28 cellular contexts compared by ENCODE assay signal in genomic region chr22:49956418-49956770, GRCh38. TPM values are rescaled to one million over a fixed set of nuclear protein-coding genes. Genes with fewer than 3 reads are reported as not detected.
DNase-seq lines count a peak whose midpoint lies in the region; ATAC-seq and TF ChIP-seq lines count a peak whose summit lies in the region.
"Had no signal": no experiment of that assay in that cellular context is flagged by ENCODE, and none has a peak within 500 bp of the region (broad histone marks: within the 10 kb centered on the region; RNA-seq: fewer than 3 reads in every experiment).

No MANE protein-coding gene starts in this region.

- H3K27ac ChIP-seq in mammary epithelial cell (ENCODE audit: insufficient read depth, low read depth, low read length) (no peak overlapping the region), trophoblast cell (ENCODE audit: low read depth, low read length) (no peak overlapping the region), upper lobe of right lung (peak overlapping the region; percentile 81)
- H3K27ac ChIP-seq: foreskin keratinocyte, SJSA1, thoracic aorta had no signal

- no peak overlapping the region for H3K23ac ChIP-seq in trophoblast cell (ENCODE audit: low read length)

- H3K27ac Mint-ChIP-seq in MCF 10A (ENCODE audit: low read depth, unreplicated experiment) = peak overlapping the region; percentile 27
- H3K27ac Mint-ChIP-seq: activated T-helper 1 cell treated with anti-CD3 and anti-CD28 coated beads, Interleukin-12 subunit alpha, Interleukin-12 subunit beta, Interleukin-2, Interleukin-4 antibody, amounts not matched to agents 30 ng/mL and 10 ng/mL and 1 ng/mL, durations not matched to agents 14 hours and 24 hours and 36 hours; HFFc6; T-helper 1 cell treated with Interleukin-12 subunit alpha and Interleukin-12 subunit beta and Interleukin-4 antibody, amounts not matched to agents 30 μg/mL and 1 μg/mL, for 36 hours had no signal

- H3K9me3 ChIP-seq in mammary epithelial cell (replicated peaks; ENCODE audit: insufficient read depth, low read length) (no peaks in the 10 kb centered on the region), trophoblast cell (ENCODE audit: insufficient read depth, low read depth, low read length) (peaks cover 2% of the 10 kb centered on the region), upper lobe of right lung (no peaks in the 10 kb centered on the region)
- H3K9me3 ChIP-seq: pancreas, thoracic aorta had no signal

- H2AK5ac ChIP-seq in trophoblast cell (ENCODE audit: low read length) = peak overlapping the region; percentile 26

- peak overlapping the region; percentile 19 for H3K4me3 Mint-ChIP-seq in MCF 10A (ENCODE audit: unreplicated experiment)
- H3K4me3 Mint-ChIP-seq: activated naive CD4-positive, alpha-beta T cell treated with anti-CD3 and anti-CD28 coated beads, Interleukin-2, amount 50 U/mL, for 24 hours; activated T-helper 1 cell treated with anti-CD3 and anti-CD28 coated beads, Interleukin-12 subunit alpha, Interleukin-12 subunit beta, Interleukin-2, Interleukin-4 antibody, amounts not matched to agents 30 ng/mL and 10 ng/mL and 1 ng/mL, durations not matched to agents 14 hours and 24 hours and 36 hours; HFFc6; T-helper 1 cell treated with Interleukin-12 subunit alpha and Interleukin-12 subunit beta and Interleukin-4 antibody, amounts not matched to agents 30 μg/mL and 1 μg/mL, for 36 hours had no signal

- H3K4me2 ChIP-seq in mammary epithelial cell (ENCODE audit: insufficient read depth, low read depth, low read length) = no peak overlapping the region
- no peak overlapping the region for H3K4me2 ChIP-seq in trophoblast cell (ENCODE audit: low read length)

- H3K4me1 ChIP-seq in mammary epithelial cell (ENCODE audit: insufficient read depth, low read length) = peaks cover 34% of the 10 kb centered on the region
- peaks cover 35 to 44% of the 10 kb centered on the region in 2 experiments for H3K4me1 ChIP-seq in trophoblast cell (ENCODE audit: control insufficient read depth in 1 of 2, insufficient read depth in 2 of 2, low read length in 2 of 2)
- peaks cover 72% of the 10 kb centered on the region for H3K4me1 ChIP-seq in upper lobe of right lung

- H4K8ac ChIP-seq in trophoblast cell (ENCODE audit: low read depth, low read length) = no peak overlapping the region

- no peak overlapping the region for H3K18ac ChIP-seq in trophoblast cell (ENCODE audit: low read length)

- H3K4me1 Mint-ChIP-seq in MCF 10A (ENCODE audit: insufficient read depth, unreplicated experiment) = peaks cover 28% of the 10 kb centered on the region

- H3K36me3 ChIP-seq in mammary epithelial cell (ENCODE audit: insufficient read depth, low read length) (no peaks in the 10 kb centered on the region), trophoblast cell (ENCODE audit: control insufficient read depth in 1 of 2, insufficient read depth in 2 of 2, low read length in 2 of 2) (no peaks in the 10 kb centered on the region), upper lobe of right lung (no peaks in the 10 kb centered on the region)
- H3K36me3 ChIP-seq: pancreas, thoracic aorta had no signal

- 82% methylated on average over 8 of the region's 15 CpGs for WGBS in mammary epithelial cell (ENCODE audit: low coverage, missing lambda C conversion rate)
- WGBS in trophoblast cell (ENCODE audit: extremely low coverage, insufficient coverage, insufficient read length) = no CpG with 5 or more reads among the region's 15 CpGs

- H3K4ac ChIP-seq in trophoblast cell (ENCODE audit: low read depth, low read length) = no peak overlapping the region

- peaks cover 5% of the 10 kb centered on the region for H3K36me3 Mint-ChIP-seq in MCF 10A (ENCODE audit: insufficient read depth, unreplicated experiment)
- H3K36me3 Mint-ChIP-seq: activated naive CD4-positive, alpha-beta T cell treated with anti-CD3 and anti-CD28 coated beads, Interleukin-2, amount 50 U/mL, for 24 hours had no signal

- H3K4me3 ChIP-seq in mammary epithelial cell (replicated peaks in 1 of 3; ENCODE audit: insufficient read depth in 1 of 3, low read depth in 2 of 3, low read length in 3 of 3) (no peak overlapping the region), trophoblast cell (ENCODE audit: low read depth, low read length) (no peak overlapping the region), upper lobe of right lung (no peak overlapping the region)
- H3K4me3 ChIP-seq: lung, pancreas, SJSA1, thoracic aorta had no signal

- no peak overlapping the region for H4K12ac ChIP-seq in trophoblast cell (ENCODE audit: low read depth, low read length)

- peaks cover 8% of the 10 kb centered on the region for H3K79me2 ChIP-seq in mammary epithelial cell (ENCODE audit: insufficient read depth, low read length)
- peaks cover 22% of the 10 kb centered on the region for H3K79me2 ChIP-seq in trophoblast cell (ENCODE audit: control insufficient read depth, insufficient read depth, low read length, poor library complexity)

- in situ Hi-C loops in mammary epithelial cell (cut with MboI; ENCODE audit: low sequenced_read_pairs in 2 of 2) = no loop called here

- no peak overlapping the region for H2AFZ ChIP-seq in mammary epithelial cell (ENCODE audit: low read depth, low read length)
- H2AFZ ChIP-seq in trophoblast cell (ENCODE audit: insufficient read depth, low read length, poor library complexity) = no peak overlapping the region

- no peak overlapping the region for H2BK120ac ChIP-seq in trophoblast cell (ENCODE audit: insufficient read depth, low read length, poor library complexity)

- H2BK5ac ChIP-seq in trophoblast cell (ENCODE audit: low read depth, low read length, poor library complexity) = no peak overlapping the region

- no peaks in the 10 kb centered on the region for H3K27me3 Mint-ChIP-seq in MCF 10A (ENCODE audit: insufficient read depth, unreplicated experiment)
- H3K27me3 Mint-ChIP-seq: activated naive CD4-positive, alpha-beta T cell treated with anti-CD3 and anti-CD28 coated beads, Interleukin-2, amount 50 U/mL, for 24 hours had no signal

- intact Hi-C loops in MCF 10A (cut with micrococcal nuclease) = no loop called here
- intact Hi-C loops in mammary epithelial cell (cut with micrococcal nuclease) = no loop called here
- intact Hi-C loops in upper lobe of right lung (cut with DNase I) = no loop called here

- DNase-seq in MCF 10A (ENCODE audit: unreplicated experiment) (peak; percentile 73), mammary epithelial cell (no peak), left lobe of liver (ENCODE audit: low spot score) (peak; percentile 87), trophoblast cell (no peak), upper lobe of right lung (peak; percentile 83), RKO (ENCODE audit: low spot score) (no peak), medulla oblongata (ENCODE audit: extremely low spot score) (no peak)
- DNase-seq: activated CD4-positive, alpha-beta T cell treated with anti-CD3 and anti-CD28 coated beads for 48 hours; AML-193; DMS53; erythroblast; foreskin keratinocyte; GF-D8; HFFc6; NCI-H1092 treated with DMSO at 0.1 percent for 48 hours; NCI-H2029 treated with DMSO at 0.1 percent for 48 hours; NCI-H345; PC-3 had no signal

- H3K79me1 ChIP-seq in trophoblast cell (ENCODE audit: low read length) = peaks cover 46% of the 10 kb centered on the region

- no peaks in the 10 kb centered on the region for H4K20me1 ChIP-seq in mammary epithelial cell (ENCODE audit: insufficient read depth, low read length)

- TF ChIP-seq CTCF in MCF 10A (IDR thresholded peaks at IDR 0.05; ENCODE audit: unreplicated experiment) (no peak), mammary epithelial cell (conservative IDR thresholded peaks at IDR 0.05 in 1 of 2, IDR thresholded peaks at IDR 0.05 in 1 of 2; ENCODE audit: extremely low read depth in 1 of 2, insufficient read depth in 1 of 2, low read depth in 1 of 2, low read length in 2 of 2) (no peak), upper lobe of right lung (IDR thresholded peaks at IDR 0.05) (no peak)

- H2BK12ac ChIP-seq in trophoblast cell (ENCODE audit: low read length) = no peak overlapping the region

- no peaks in the 10 kb centered on the region for H3K27me3 ChIP-seq in mammary epithelial cell (ENCODE audit: insufficient read depth, low read length)
- H3K27me3 ChIP-seq in trophoblast cell (ENCODE audit: insufficient read depth, low read length) = no peaks in the 10 kb centered on the region
- H3K27me3 ChIP-seq in upper lobe of right lung = no peaks in the 10 kb centered on the region
- H3K27me3 ChIP-seq: foreskin keratinocyte, pancreas, SJSA1 had no signal

- POLR2A ChIA-PET in MCF 10A (lab: Yijun Ruan, JAX) = interaction anchor here (0.9 to 1.3 kb wide), 5 partner anchors 11 to 71 kb away, joined by 3 to 4 read pairs (median 4); no protein-coding TSS in a partner anchor

- CTCF ChIA-PET in MCF 10A (lab: Yijun Ruan, JAX) = interaction anchor here (0.7 kb wide), 2 partner anchors 24 to 368 kb away, joined by 3 read pairs; no protein-coding TSS in a partner anchor
- CTCF ChIA-PET in mammary epithelial cell (lab: Charles Lee; ENCODE audit: low non-redundant PET) = no interaction called here

- no peaks in the 10 kb centered on the region for H3K9me3 Mint-ChIP-seq in MCF 10A (ENCODE audit: unreplicated experiment)
- H3K9me3 Mint-ChIP-seq: activated naive CD4-positive, alpha-beta T cell treated with anti-CD3 and anti-CD28 coated beads, Interleukin-2, amount 50 U/mL, for 24 hours; activated T-helper 1 cell treated with anti-CD3 and anti-CD28 coated beads, Interleukin-12 subunit alpha, Interleukin-12 subunit beta, Interleukin-2, Interleukin-4 antibody, amounts not matched to agents 30 ng/mL and 10 ng/mL and 1 ng/mL, durations not matched to agents 14 hours and 24 hours and 36 hours; HFFc6; T-helper 1 cell treated with Interleukin-12 subunit alpha and Interleukin-12 subunit beta and Interleukin-4 antibody, amounts not matched to agents 30 μg/mL and 1 μg/mL, for 36 hours had no signal

- no peak overlapping the region for H3K14ac ChIP-seq in trophoblast cell (ENCODE audit: low read length)

- H3K9ac ChIP-seq in mammary epithelial cell (ENCODE audit: insufficient read depth, low read length) = no peak overlapping the region
- H3K9ac ChIP-seq in trophoblast cell (ENCODE audit: low read length) = no peak overlapping the region

- H4K91ac ChIP-seq in trophoblast cell (ENCODE audit: low read depth, low read length) = no peak overlapping the region

- BruUV-seq in MCF 10A (replicated peaks; lab: Mats Ljungman, UMichigan) (no TSS peak), mammary epithelial cell (replicated peaks; lab: Mats Ljungman, UMichigan) (no TSS peak)

- ATAC-seq in left lobe of liver (peak; percentile 30), upper lobe of right lung (no peak), GM21717 (IDR thresholded peaks at IDR 0.05; ENCODE audit: unreplicated experiment) (no peak)
- ATAC-seq: foreskin keratinocyte, pancreas, PC-3 had no signal

- dilution Hi-C loops in mammary epithelial cell (cut with HindIII; ENCODE audit: low sequenced_read_pairs) = no loop called here

RNA-seq across cellular contexts. Expression of gene PIM3, which starts 4.2 kb away (rescaled TPM):
- total RNA-seq in MCF 10A (2022) (56.3 and 73.5 TPM in 2 replicates), mammary epithelial cell (10 to 100 TPM; 26.6 to 68.7 TPM), left lobe of liver (36.8 TPM), upper lobe of right lung (119 TPM)
- polyA plus RNA-seq in mammary epithelial cell = 11.1 TPM
- polyA minus RNA-seq in mammary epithelial cell = 6.3 TPM
- polyA plus RNA-seq in trophoblast cell (2013) = 66.6 and 72.8 TPM in 2 replicates

RNA-seq across cellular contexts. Expression of gene CRELD2, which starts 38.0 kb away (rescaled TPM):
- 70.7 and 107 TPM in 2 replicates for total RNA-seq in MCF 10A (2022)
- 10 to 100 TPM; 26.5 to 51.5 TPM for total RNA-seq in mammary epithelial cell
- 63.8 TPM for polyA plus RNA-seq in mammary epithelial cell
- 22.6 TPM for polyA minus RNA-seq in mammary epithelial cell
- 65.1 TPM for total RNA-seq in left lobe of liver
- 42.2 and 46.8 TPM in 2 replicates for polyA plus RNA-seq in trophoblast cell (2013)
- total RNA-seq in upper lobe of right lung = 44.2 TPM

RNA-seq across cellular contexts. Expression of gene ALG12, which starts 38.2 kb away (rescaled TPM):
- total RNA-seq in MCF 10A (2022) (16.6 and 18.2 TPM in 2 replicates), mammary epithelial cell (10 to 100 TPM; 19.0 to 19.9 TPM), left lobe of liver (19.1 TPM), upper lobe of right lung (28.1 TPM)
- polyA plus RNA-seq in mammary epithelial cell = 12.6 TPM
- 3.8 TPM for polyA minus RNA-seq in mammary epithelial cell
- polyA plus RNA-seq in trophoblast cell (2013) = 22.3 and 22.8 TPM in 2 replicates

RNA-seq across cellular contexts. Expression of gene IL17REL, which starts 56.2 kb away (rescaled TPM):
- not detected in 2 replicates for total RNA-seq in MCF 10A (2022)
- total RNA-seq in mammary epithelial cell = not detected
- not detected for polyA plus RNA-seq in mammary epithelial cell
- not detected for polyA minus RNA-seq in mammary epithelial cell
- not detected for total RNA-seq in left lobe of liver
- 0.01 TPM in 1 of 2 replicates, not detected in the other for polyA plus RNA-seq in trophoblast cell (2013)
- not detected for total RNA-seq in upper lobe of right lung
- total RNA-seq: A172; activated T-helper 1 cell treated with anti-CD3 and anti-CD28 coated beads, Interleukin-12 subunit alpha, Interleukin-12 subunit beta, Interleukin-2, Interleukin-4 antibody, amounts not matched to agents 30 ng/mL and 10 ng/mL and 1 ng/mL, durations not matched to agents 14 hours and 24 hours and 36 hours; foreskin keratinocyte; HFFc6; LHCN-M2; pancreas; SJSA1; thoracic aorta had no signal
- polyA plus RNA-seq: foreskin keratinocyte, pancreas had no signal

Comparison
In these comparisons a context has a peak if more than half of its experiments do, and no peak if none do; other contexts are left out.
1. DNase-seq: peak in MCF 10A (single experiment), left lobe of liver (single experiment) and upper lobe of right lung (single experiment); none in mammary epithelial cell (single experiment), trophoblast cell (0 of 2), RKO (single experiment) and medulla oblongata (single experiment).